ENCODE assay signal across 11 cellular contexts in genomic region chr16:29757086-29757485, GRCh38. TPM values are rescaled to one million over a fixed set of nuclear protein-coding genes. Genes with fewer than 3 reads are reported as not detected.
DNase-seq lines count a peak whose midpoint lies in the region; ATAC-seq and TF ChIP-seq lines count a peak whose summit lies in the region.
"Not testable (repeated sequence)": the region's sequence is repeated elsewhere in the genome, so short reads cannot be mapped to it uniquely, and the experiment has no call there.
"Had no signal": no experiment of that assay in that cellular context is flagged by ENCODE, and none has a peak within 500 bp of the region (broad histone marks: within the 10 kb centered on the region; RNA-seq: fewer than 3 reads in every experiment).

No MANE protein-coding gene starts in this region.

- not testable (repeated sequence) for DNase-seq in CD4-positive, CD25-positive, alpha-beta regulatory T cell; Caco-2; T-helper 17 cell; chondrocyte (ENCODE audit: low spot score); memory B cell (ENCODE audit: low spot score in 2 of 2); naive thymus-derived CD8-positive, alpha-beta T cell

- WGBS in thymus: 98% methylated on average over 8 of the region's 8 CpGs

- not testable (repeated sequence) for H3K27me3 ChIP-seq in CD4-positive, CD25-positive, alpha-beta regulatory T cell (ENCODE audit: control insufficient read depth, insufficient read depth, low read length); Caco-2 (replicated peaks; ENCODE audit: control insufficient read depth, insufficient read depth, low read length); parathyroid adenoma (ENCODE audit: control insufficient read depth, insufficient read depth, low read length); thymus (ENCODE audit: control insufficient read depth, insufficient read depth)

- H3K9me3 Mint-ChIP-seq in CD4-positive, CD25-positive, alpha-beta regulatory T cell; Caco-2 (ENCODE audit: unreplicated experiment); chondrocyte (ENCODE audit: low read depth); memory B cell; naive thymus-derived CD8-positive, alpha-beta T cell: not testable (repeated sequence)

- intact Hi-C loops in Caco-2 (cut with micrococcal nuclease; ENCODE audit: unreplicated experiment): not testable (repeated sequence)

- not testable (repeated sequence) for H3K27ac ChIP-seq in CD4-positive, CD25-positive, alpha-beta regulatory T cell (ENCODE audit: insufficient read depth, low read length, poor library complexity, severe bottlenecking); parathyroid adenoma
- H3K27ac ChIP-seq in thymus (ENCODE audit: low read depth): peak overlapping the region; percentile 13

- H3K4me3 ChIP-seq in CD4-positive, CD25-positive, alpha-beta regulatory T cell (ENCODE audit: low read depth, low read length); Caco-2 (ENCODE audit: low read depth, low read length); parathyroid adenoma (ENCODE audit: low read depth, low read length); thymus (ENCODE audit: low read length): not testable (repeated sequence)

- peaks cover 6 to 38% (median 10%) of the 10 kb centered on the region in 4 donors for H3K4me1 Mint-ChIP-seq in CD4-positive, CD25-positive, alpha-beta regulatory T cell
- H3K4me1 Mint-ChIP-seq in Caco-2 (ENCODE audit: low read depth, unreplicated experiment): peaks cover 23% of the 10 kb centered on the region
- H3K4me1 Mint-ChIP-seq in T-helper 17 cell: peaks cover 12% of the 10 kb centered on the region
- peaks cover 15% of the 10 kb centered on the region for H3K4me1 Mint-ChIP-seq in chondrocyte (ENCODE audit: low read depth)
- H3K4me1 Mint-ChIP-seq in memory B cell: peaks cover 16% of the 10 kb centered on the region
- H3K4me1 Mint-ChIP-seq in naive thymus-derived CD8-positive, alpha-beta T cell: peaks cover 15 to 48% (median 41%) of the 10 kb centered on the region in 4 donors

- not testable (repeated sequence) for H3K27me3 Mint-ChIP-seq in CD4-positive, CD25-positive, alpha-beta regulatory T cell; Caco-2 (ENCODE audit: insufficient read depth, unreplicated experiment); T-helper 17 cell; chondrocyte (ENCODE audit: low read depth); memory B cell; naive thymus-derived CD8-positive, alpha-beta T cell

- ATAC-seq in CD4-positive, CD25-positive, alpha-beta regulatory T cell (ENCODE audit: low read depth in 2 of 2); T-helper 17 cell; memory B cell (ENCODE audit: low read depth); naive thymus-derived CD8-positive, alpha-beta T cell: not testable (repeated sequence)

- POLR2A ChIA-PET in Caco-2 (lab: Charles Lee): interaction anchor here (0.7 to 1.7 kb wide), 2 partner anchors 33 to 72 kb away, joined by 4 to 8 read pairs; no protein-coding TSS in a partner anchor
- POLR2A ChIA-PET in naive thymus-derived CD8-positive, alpha-beta T cell (lab: Charles Lee): interaction anchor here (0.6 to 2.0 kb wide), 13 partner anchors 8 to 1546 kb away, joined by 3 to 13 read pairs (median 4); partner anchors contain the start of genes C16orf54 and KIF22

- not testable (repeated sequence) for H3K9ac ChIP-seq in parathyroid adenoma

- H2AFZ ChIP-seq in parathyroid adenoma: peak overlapping the region; percentile 74

- H3K36me3 Mint-ChIP-seq in CD4-positive, CD25-positive, alpha-beta regulatory T cell; Caco-2 (ENCODE audit: insufficient read depth, unreplicated experiment); T-helper 17 cell (ENCODE audit: low read depth); chondrocyte (ENCODE audit: low read depth); memory B cell; naive thymus-derived CD8-positive, alpha-beta T cell: not testable (repeated sequence)

- not testable (repeated sequence) for H3K36me3 ChIP-seq in CD4-positive, CD25-positive, alpha-beta regulatory T cell (ENCODE audit: control insufficient read depth, insufficient read depth, low read length); Caco-2 (ENCODE audit: control insufficient read depth, insufficient read depth, low read length); parathyroid adenoma (ENCODE audit: control insufficient read depth, insufficient read depth, low read length); thymus (ENCODE audit: control insufficient read depth, insufficient read depth)

- not testable (repeated sequence) for H3K9me3 ChIP-seq in CD4-positive, CD25-positive, alpha-beta regulatory T cell (ENCODE audit: control insufficient read depth in 2 of 2, low read length in 2 of 2); Caco-2; T-helper 17 cell (ENCODE audit: control insufficient read depth, low read length, poor library complexity, severe bottlenecking); parathyroid adenoma (ENCODE audit: control insufficient read depth, low read length); thymus (ENCODE audit: control insufficient read depth)

- not testable (repeated sequence) for H3K4me3 Mint-ChIP-seq in CD4-positive, CD25-positive, alpha-beta regulatory T cell; Caco-2 (ENCODE audit: unreplicated experiment); T-helper 17 cell; chondrocyte (ENCODE audit: unreplicated experiment); memory B cell
- peak overlapping the region in 5 of 10 donors; percentile 44 to 72 (median 54) for H3K4me3 Mint-ChIP-seq in naive thymus-derived CD8-positive, alpha-beta T cell

- H3K79me2 ChIP-seq in parathyroid adenoma: not testable (repeated sequence)

- BruUV-seq in Caco-2 (replicated peaks; lab: Mats Ljungman, UMichigan): not testable (repeated sequence)

- TF ChIP-seq CTCF in Caco-2 (IDR thresholded peaks at IDR 0.05; ENCODE audit: insufficient read depth in 1 of 2, low read depth in 1 of 2, low read length in 1 of 2, severe bottlenecking in 1 of 2, unreplicated experiment in 1 of 2); chondrocyte (IDR thresholded peaks at IDR 0.05); parathyroid adenoma (IDR thresholded peaks at IDR 0.05): not testable (repeated sequence)

- peaks cover 15% of the 10 kb centered on the region for H3K4me1 ChIP-seq in CD4-positive, CD25-positive, alpha-beta regulatory T cell (ENCODE audit: control insufficient read depth, insufficient read depth, low read length, poor library complexity, severe bottlenecking)
- H3K4me1 ChIP-seq in Caco-2 (peaks cover 36% of the 10 kb centered on the region), parathyroid adenoma (peaks cover 29% of the 10 kb centered on the region)
- not testable (repeated sequence) for H3K4me1 ChIP-seq in thymus (ENCODE audit: control insufficient read depth, insufficient read depth, low read length)

- H3K27ac Mint-ChIP-seq in CD4-positive, CD25-positive, alpha-beta regulatory T cell: peak overlapping the region; percentile 21 to 74 (median 32)
- H3K27ac Mint-ChIP-seq in Caco-2 (ENCODE audit: unreplicated experiment) (peak overlapping the region; percentile 79), T-helper 17 cell (peak overlapping the region; percentile 11), chondrocyte (ENCODE audit: unreplicated experiment) (peak overlapping the region; percentile 17), memory B cell (peak overlapping the region; percentile 26)
- peak overlapping the region; percentile 64 to 95 (median 87) for H3K27ac Mint-ChIP-seq in naive thymus-derived CD8-positive, alpha-beta T cell

- H3K4me2 ChIP-seq in parathyroid adenoma (ENCODE audit: low read length): not testable (repeated sequence)

- CTCF ChIA-PET in Caco-2 (lab: Charles Lee): interaction anchor here (0.7 to 2.0 kb wide), 4 partner anchors 28 to 91 kb away, joined by 3 to 8 read pairs (median 4); partner anchors contain the start of gene KIF22

RNA-seq across cellular contexts. Expression of gene C16orf54, which starts 11.3 kb away (rescaled TPM):
- total RNA-seq in CD4-positive, CD25-positive, alpha-beta regulatory T cell: 89.4 TPM
- 10 to 100 TPM; 31.4 to 84.9 (median 57.2) TPM for polyA plus RNA-seq in CD4-positive, CD25-positive, alpha-beta regulatory T cell
- total RNA-seq in Caco-2 (2022) (not detected in 2 replicates), T-helper 17 cell (100 to 1,000 TPM; 172 to 259 TPM), chondrocyte (not detected in 3 replicates)
- total RNA-seq in naive thymus-derived CD8-positive, alpha-beta T cell: 100 to 1,000 TPM; 108 to 110 TPM
- 10 to 100 TPM; 20.7 to 32.7 (median 29.2) TPM for polyA plus RNA-seq in naive thymus-derived CD8-positive, alpha-beta T cell
- polyA plus RNA-seq in thymus: 19.0 TPM
- total RNA-seq: HFFc6 had no signal
- polyA plus RNA-seq: A549, BJ had no signal

RNA-seq across cellular contexts. Expression of gene ZG16, which starts 21.0 kb away (rescaled TPM):
- total RNA-seq in CD4-positive, CD25-positive, alpha-beta regulatory T cell: not detected
- polyA plus RNA-seq in CD4-positive, CD25-positive, alpha-beta regulatory T cell: not detected
- 1.4 and 1.9 TPM in 2 replicates for total RNA-seq in Caco-2 (2022)
- total RNA-seq in T-helper 17 cell: not detected
- not detected in 3 replicates for total RNA-seq in chondrocyte
- total RNA-seq in naive thymus-derived CD8-positive, alpha-beta T cell: not detected
- not detected for polyA plus RNA-seq in naive thymus-derived CD8-positive, alpha-beta T cell
- 0.27 TPM for polyA plus RNA-seq in thymus
- total RNA-seq: HFFc6 had no signal
- polyA plus RNA-seq: A549, BJ had no signal

RNA-seq across cellular contexts. Expression of gene KIF22, which starts 33.5 kb away (rescaled TPM):
- total RNA-seq in CD4-positive, CD25-positive, alpha-beta regulatory T cell: 89.1 TPM
- polyA plus RNA-seq in CD4-positive, CD25-positive, alpha-beta regulatory T cell: 10 to 100 TPM; 49.4 to 65.1 (median 56.1) TPM
- total RNA-seq in Caco-2 (2022) (134 and 152 TPM in 2 replicates), T-helper 17 cell (10 to 100 TPM; 74.3 to 89.0 TPM), chondrocyte (13.5 to 24.3 TPM (median 14.1 TPM) in 3 replicates)
- total RNA-seq in naive thymus-derived CD8-positive, alpha-beta T cell: 10 to 100 TPM; 79.6 to 84.6 TPM
- 10 to 100 TPM; 36.9 to 45.4 (median 39.6) TPM for polyA plus RNA-seq in naive thymus-derived CD8-positive, alpha-beta T cell
- 82.5 TPM for polyA plus RNA-seq in thymus

RNA-seq across cellular contexts. Expression of gene MAZ, which starts 49.2 kb away (rescaled TPM):
- total RNA-seq in CD4-positive, CD25-positive, alpha-beta regulatory T cell: 224 TPM
- polyA plus RNA-seq in CD4-positive, CD25-positive, alpha-beta regulatory T cell: 10 to 100 TPM; 36.9 to 62.2 (median 44.5) TPM
- total RNA-seq in Caco-2 (2022) (299 and 317 TPM in 2 replicates), T-helper 17 cell (100 to 1,000 TPM; 242 to 254 TPM), chondrocyte (318 to 359 TPM (median 358 TPM) in 3 replicates)
- total RNA-seq in naive thymus-derived CD8-positive, alpha-beta T cell: 100 to 1,000 TPM; 278 to 282 TPM
- 10 to 100 TPM; 50.3 to 74.6 (median 58.8) TPM for polyA plus RNA-seq in naive thymus-derived CD8-positive, alpha-beta T cell
- polyA plus RNA-seq in thymus: 178 TPM

RNA-seq across cellular contexts. Expression of gene PRRT2, which starts 54.9 kb away (rescaled TPM):
- 1.9 TPM for total RNA-seq in CD4-positive, CD25-positive, alpha-beta regulatory T cell
- polyA plus RNA-seq in CD4-positive, CD25-positive, alpha-beta regulatory T cell: under 1 TPM in 2 of 4 donors, not detected in 2; 0.06 to 0.17 TPM
- 3.6 and 3.9 TPM in 2 replicates for total RNA-seq in Caco-2 (2022)
- 1 to 10 TPM; 2.0 to 3.4 TPM for total RNA-seq in T-helper 17 cell
- total RNA-seq in chondrocyte: 5.2 to 9.1 TPM (median 6.1 TPM) in 3 replicates
- total RNA-seq in naive thymus-derived CD8-positive, alpha-beta T cell: 1 to 10 TPM; 1.5 to 1.6 TPM
- polyA plus RNA-seq in naive thymus-derived CD8-positive, alpha-beta T cell: under 1 TPM in 2 of 3 donors, not detected in 1; 0.14 to 0.21 TPM
- 1.0 TPM for polyA plus RNA-seq in thymus

Comparison
In these comparisons a context has a peak if more than half of its experiments do, and no peak if none do; other contexts are left out.
1. H3K27ac Mint-ChIP-seq: peak in every context shown above with its lines; median percentile 87 in naive thymus-derived CD8-positive, alpha-beta T cell; 79 in Caco-2; 32 in CD4-positive, CD25-positive, alpha-beta regulatory T cell; 26 in memory B cell; 17 in chondrocyte; 11 in T-helper 17 cell.
2. RNA of gene C16orf54, which starts 11.3 kb away (total RNA-seq): 172 to 259 TPM in T-helper 17 cell, 108 to 110 TPM in naive thymus-derived CD8-positive, alpha-beta T cell and 89.4 TPM in CD4-positive, CD25-positive, alpha-beta regulatory T cell (single experiment); not detected in Caco-2 and not detected in chondrocyte; every median in the first group is over 10 times any median in the second.